17 cellular contexts compared by ENCODE assay signal in the genomic region with DNA sequence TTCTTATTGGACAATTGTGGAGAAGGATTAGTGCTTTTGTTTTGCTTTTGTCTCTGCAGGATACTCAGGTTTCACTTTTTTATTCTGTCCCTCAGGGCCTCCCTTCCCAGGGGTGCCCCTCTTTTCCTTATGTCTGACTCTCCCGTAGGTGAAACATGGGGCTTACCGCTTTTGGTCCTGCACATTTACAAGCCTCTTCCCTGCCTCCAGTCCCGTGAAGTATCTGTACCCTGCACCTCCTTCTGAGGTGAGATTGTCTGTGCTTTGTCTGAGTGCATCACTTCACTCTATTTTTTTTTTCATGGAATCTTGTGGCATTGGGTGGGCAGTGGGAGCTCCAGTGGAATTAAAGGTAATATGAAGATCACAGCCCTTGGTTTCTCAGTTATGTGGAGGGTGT.
DNase-seq lines count a peak whose midpoint lies in the region; ATAC-seq lines count a peak whose summit lies in the region.
"Had no signal": no experiment of that assay in that cellular context is flagged by ENCODE, and none has a peak within 500 bp of the region (broad histone marks: within the 10 kb centered on the region; RNA-seq: fewer than 3 reads in every experiment).

No MANE protein-coding gene starts in this region.

- ATAC-seq in sciatic nerve: peak; percentile 18
- no peak for ATAC-seq in activated CD4-positive, alpha-beta T cell treated with anti-CD3 and anti-CD28 coated beads for 36 hours
- ATAC-seq: GM23338, HCT116 had no signal

- no peaks in the 10 kb centered on the region for H3K36me3 ChIP-seq in HUES48 (ENCODE audit: control insufficient read depth, insufficient read depth, low read length)
- H3K36me3 ChIP-seq in iPS-20b (ENCODE audit: insufficient read depth, low read depth, low read length): no peaks in the 10 kb centered on the region

- no peaks in the 10 kb centered on the region for H3K4me1 ChIP-seq in HUES48 (ENCODE audit: control insufficient read depth, insufficient read depth, low read length)
- no peaks in the 10 kb centered on the region for H3K4me1 ChIP-seq in iPS-20b (ENCODE audit: insufficient read depth, low read length)

- DNase-seq in HT1080 (ENCODE audit: low read depth) (peak; percentile 45), sciatic nerve (ENCODE audit: low spot score) (no peak), NCI-H524 treated with DMSO at 0.1 percent for 48 hours (lab: John Stamatoyannopoulos, UW) (no peak)
- DNase-seq in stimulated activated CD4-positive, alpha-beta T cell treated with anti-CD3 and anti-CD28 coated beads, Interleukin-4, amount 100 ng/mL, for 24 hours: no peak
- DNase-seq in activated CD4-positive, alpha-beta T cell treated with anti-CD3 and anti-CD28 coated beads for 36 hours: no peak
- DNase-seq: C1 segment of cervical spinal cord; Calu3; CD4-positive, alpha-beta memory T cell; COR-L47; DMS53; DMS79 treated with DMSO at 0.1 percent for 48 hours; GF-D8; H9 had no signal

- peak overlapping the region; percentile 20; the same call in 1 of the 2 replicates for H3K4me3 ChIP-seq in HUES48 (ENCODE audit: low read depth, low read length)
- peak overlapping the region; percentile 7; the same call in 1 of the 2 replicates for H3K4me3 ChIP-seq in iPS-20b (ENCODE audit: low read length)
- H3K4me3 ChIP-seq: GM23338 had no signal

- H3K27ac ChIP-seq in HUES48 (ENCODE audit: low read depth, low read length) (no peak overlapping the region), iPS-20b (ENCODE audit: low read length) (no peak overlapping the region)

- H3K4me1 Mint-ChIP-seq in activated CD4-positive, alpha-beta T cell treated with anti-CD3 and anti-CD28 coated beads for 36 hours: no peaks in the 10 kb centered on the region
- H3K4me1 Mint-ChIP-seq: CD4-positive, alpha-beta memory T cell; GM23338; H9 had no signal

- no peaks in the 10 kb centered on the region for H3K27me3 Mint-ChIP-seq in activated CD4-positive, alpha-beta T cell treated with anti-CD3 and anti-CD28 coated beads for 36 hours
- H3K27me3 Mint-ChIP-seq: CD4-positive, alpha-beta memory T cell had no signal

- H3K36me3 Mint-ChIP-seq in activated CD4-positive, alpha-beta T cell treated with anti-CD3 and anti-CD28 coated beads for 36 hours (ENCODE audit: low read depth): no peaks in the 10 kb centered on the region
- H3K36me3 Mint-ChIP-seq: CD4-positive, alpha-beta memory T cell had no signal

- H3K9ac ChIP-seq in HUES48 (ENCODE audit: low read depth, low read length) (no peak overlapping the region), iPS-20b (ENCODE audit: low read depth, low read length) (no peak overlapping the region)

- H3K27ac Mint-ChIP-seq in activated CD4-positive, alpha-beta T cell treated with anti-CD3 and anti-CD28 coated beads for 36 hours: no peak overlapping the region
- H3K27ac Mint-ChIP-seq: CD4-positive, alpha-beta memory T cell; GM23338; H9 had no signal

- H3K27me3 ChIP-seq in HUES48 (ENCODE audit: control insufficient read depth, insufficient read depth, low read length) (no peaks in the 10 kb centered on the region), iPS-20b (ENCODE audit: insufficient read depth, low read length) (no peaks in the 10 kb centered on the region)

- H3K4me3 Mint-ChIP-seq in activated CD4-positive, alpha-beta T cell treated with anti-CD3 and anti-CD28 coated beads for 36 hours: no peak overlapping the region
- H3K4me3 Mint-ChIP-seq: CD4-positive, alpha-beta memory T cell; GM23338; H9 had no signal

- CTCF ChIA-PET in activated CD4-positive, alpha-beta T cell treated with anti-CD3 and anti-CD28 coated beads for 36 hours (lab: Charles Lee): no interaction called here

- intact Hi-C loops in sciatic nerve (cut with DNase I): no loop called here
- intact Hi-C loops in activated CD4-positive, alpha-beta T cell treated with anti-CD3 and anti-CD28 coated beads for 36 hours (cut with DNase I, micrococcal nuclease): no loop called here

- peaks cover 95% of the 10 kb centered on the region for H3K9me3 ChIP-seq in HUES48 (ENCODE audit: control insufficient read depth, insufficient read depth, low read length)
- H3K9me3 ChIP-seq in iPS-20b (ENCODE audit: insufficient read depth, low read depth, low read length): peaks cover 97% of the 10 kb centered on the region

- POLR2A ChIA-PET in activated CD4-positive, alpha-beta T cell treated with anti-CD3 and anti-CD28 coated beads for 36 hours (lab: Charles Lee): no interaction called here

- H3K9me3 Mint-ChIP-seq in activated CD4-positive, alpha-beta T cell treated with anti-CD3 and anti-CD28 coated beads for 36 hours (ENCODE audit: low read depth): no peaks in the 10 kb centered on the region
- H3K9me3 Mint-ChIP-seq: GM23338, H9 had no signal
